Comparison of ENCODE assay signal across 9 cellular contexts in genomic region chr22:36339171-36340065, GRCh38. TPM values are rescaled to one million over a fixed set of nuclear protein-coding genes. Genes with fewer than 3 reads are reported as not detected.
DNase-seq lines count a peak whose midpoint lies in the region; ATAC-seq, FAIRE-seq and TF ChIP-seq lines count a peak whose summit lies in the region.
"Had no signal": no experiment of that assay in that cellular context is flagged by ENCODE, and none has a peak within 500 bp of the region (broad histone marks: within the 10 kb centered on the region; RNA-seq: fewer than 3 reads in every experiment).

No MANE protein-coding gene starts in this region.

- H3K27ac Mint-ChIP-seq in CD4-positive, alpha-beta memory T cell, result peak overlapping the region; percentile 87 to 99 (median 92)
- H3K27ac Mint-ChIP-seq in effector memory CD8-positive, alpha-beta T cell, result peak overlapping the region; percentile 70 to 93
- no peak overlapping the region for H3K27ac Mint-ChIP-seq in glutamatergic neuron (ENCODE audit: unreplicated experiment)

- H3K9me3 Mint-ChIP-seq in CD4-positive, alpha-beta memory T cell, result peaks cover 0 to 3% (median 0%) of the 10 kb centered on the region in 8 donors
- H3K9me3 Mint-ChIP-seq in effector memory CD8-positive, alpha-beta T cell, result no peaks in the 10 kb centered on the region
- H3K9me3 Mint-ChIP-seq in glutamatergic neuron (ENCODE audit: unreplicated experiment), result peaks cover 6% of the 10 kb centered on the region

- H3K27me3 ChIP-seq in CD4-positive, alpha-beta memory T cell (ENCODE audit: insufficient read depth, low read length), result no peaks in the 10 kb centered on the region
- no peaks in the 10 kb centered on the region for H3K27me3 ChIP-seq in prostate gland (replicated peaks; ENCODE audit: insufficient read depth)

- H3K36me3 ChIP-seq in CD4-positive, alpha-beta memory T cell (ENCODE audit: insufficient read depth, low read length), result peaks cover 81% of the 10 kb centered on the region
- H3K36me3 ChIP-seq in prostate gland, result peaks cover 4 to 5% of the 10 kb centered on the region in 2 donors

- FAIRE-seq in HTR-8/SVneo (lab: Jason Lieb, UNC), result no peak

- intact Hi-C loops in CD4-positive, alpha-beta memory T cell (cut with micrococcal nuclease), result loop anchor here (1.0 kb wide), 1 partner anchor 10 kb away; no protein-coding TSS in a partner anchor
- intact Hi-C loops in prostate gland (cut with DNase I), result no loop called here

- CTCF ChIA-PET in CD4-positive, alpha-beta memory T cell (lab: Charles Lee; ENCODE audit: partially characterized antibody), result interaction anchor here (0.6 to 2.8 kb wide), 9 partner anchors 11 to 131 kb away, joined by 3 to 11 read pairs (median 3); no protein-coding TSS in a partner anchor

- no peak for TF ChIP-seq CTCF in prostate gland (IDR thresholded peaks at IDR 0.05)
- no peak for TF ChIP-seq CTCF in glutamatergic neuron (IDR thresholded peaks at IDR 0.05; ENCODE audit: partially characterized antibody, unreplicated experiment)

- no peak for DNase-seq in CD4-positive, alpha-beta memory T cell
- no peak for DNase-seq in effector memory CD8-positive, alpha-beta T cell
- DNase-seq in prostate gland (ENCODE audit: low spot score) (no peak), kidney glomerular epithelial cell (lab: John Stamatoyannopoulos, UW) (no peak), HTR-8/SVneo (ENCODE audit: insufficient read length, low spot score) (no peak), glutamatergic neuron (no peak), RPMI8226 (no peak)
- DNase-seq: NCI-H2029 had no signal

- H3K4me3 ChIP-seq in CD4-positive, alpha-beta memory T cell (ENCODE audit: low read length in 2 of 2), result no peak overlapping the region
- H3K4me3 ChIP-seq in prostate gland, result no peak overlapping the region

- peaks cover 71 to 96% (median 85%) of the 10 kb centered on the region in 4 donors for H3K4me1 Mint-ChIP-seq in CD4-positive, alpha-beta memory T cell
- peaks cover 66 to 84% of the 10 kb centered on the region in 2 donors for H3K4me1 Mint-ChIP-seq in effector memory CD8-positive, alpha-beta T cell (ENCODE audit: low read depth in 2 of 2)
- peaks cover 14% of the 10 kb centered on the region for H3K4me1 Mint-ChIP-seq in glutamatergic neuron (ENCODE audit: low read depth, unreplicated experiment)

- peaks cover 65 to 88% of the 10 kb centered on the region in 2 donors for H3K36me3 Mint-ChIP-seq in CD4-positive, alpha-beta memory T cell
- peaks cover 95% of the 10 kb centered on the region for H3K36me3 Mint-ChIP-seq in effector memory CD8-positive, alpha-beta T cell (ENCODE audit: insufficient read depth)
- peaks cover 7% of the 10 kb centered on the region for H3K36me3 Mint-ChIP-seq in glutamatergic neuron (ENCODE audit: unreplicated experiment)

- POLR2A ChIA-PET in CD4-positive, alpha-beta memory T cell (lab: Charles Lee; ENCODE audit: partially characterized antibody), result interaction anchor here (1.1 to 59.9 kb wide), 7 partner anchors 8 to 37 kb away, joined by 3 to 2535 read pairs (median 7); partner anchors contain the start of gene MYH9

- no peaks in the 10 kb centered on the region for H3K9me3 ChIP-seq in CD4-positive, alpha-beta memory T cell (ENCODE audit: control insufficient read depth in 1 of 2, low read length in 2 of 2)
- no peaks in the 10 kb centered on the region for H3K9me3 ChIP-seq in prostate gland

- peak overlapping the region; percentile 47 for H3K27ac ChIP-seq in CD4-positive, alpha-beta memory T cell (ENCODE audit: low read depth, low read length)
- peak overlapping the region; percentile 94 to 96 for H3K27ac ChIP-seq in prostate gland

- TF ChIP-seq POLR2A in prostate gland (IDR thresholded peaks at IDR 0.05), result no peak

- WGBS in prostate gland, result 46% methylated on average over 6 of the region's 6 CpGs

- peak overlapping the region in 7 of 8 donors; percentile 44 to 75 (median 54) for H3K4me3 Mint-ChIP-seq in CD4-positive, alpha-beta memory T cell
- peak overlapping the region; percentile 11 to 48 for H3K4me3 Mint-ChIP-seq in effector memory CD8-positive, alpha-beta T cell
- no peak overlapping the region for H3K4me3 Mint-ChIP-seq in glutamatergic neuron (ENCODE audit: unreplicated experiment)

- no peaks in the 10 kb centered on the region for H3K27me3 Mint-ChIP-seq in CD4-positive, alpha-beta memory T cell
- H3K27me3 Mint-ChIP-seq in effector memory CD8-positive, alpha-beta T cell, result no peaks in the 10 kb centered on the region
- H3K27me3 Mint-ChIP-seq in glutamatergic neuron (ENCODE audit: unreplicated experiment), result peaks cover 10% of the 10 kb centered on the region

- H3K4me1 ChIP-seq in CD4-positive, alpha-beta memory T cell (ENCODE audit: insufficient read depth, low read length), result peaks cover 100% of the 10 kb centered on the region
- peaks cover 43% of the 10 kb centered on the region for H3K4me1 ChIP-seq in prostate gland (replicated peaks)

- peak; percentile 10 for ATAC-seq in SK-N-SH treated with all-trans-retinoic acid at 6 μM for 48 hours
- ATAC-seq in effector memory CD8-positive, alpha-beta T cell (replicated peaks), result peak; percentile 22

TF ChIP-seq in SK-N-SH treated with all-trans-retinoic acid at 6 μM for 48 hours, 23 proteins besides CTCF, POLR2A, EP300 and RAD21:
- TF ChIP-seq PPARA (CRISPR knock-in tag; IDR thresholded peaks at IDR 0.05; ENCODE audit: borderline replicate concordance), result no peak
- TF ChIP-seq GLIS3 (CRISPR knock-in tag; IDR thresholded peaks at IDR 0.05), result no peak
- no peak for TF ChIP-seq ZC3H10 (CRISPR knock-in tag; IDR thresholded peaks at IDR 0.05)
- TF ChIP-seq ZFP30 (CRISPR knock-in tag; IDR thresholded peaks at IDR 0.05), result no peak
- no peak for TF ChIP-seq TOX (CRISPR knock-in tag; IDR thresholded peaks at IDR 0.05; ENCODE audit: borderline replicate concordance)
- no peak for TF ChIP-seq SNAI2 (CRISPR knock-in tag; IDR thresholded peaks at IDR 0.05)
- no peak for TF ChIP-seq TCF4 (CRISPR knock-in tag; IDR thresholded peaks at IDR 0.05; ENCODE audit: borderline replicate concordance)
- no peak for TF ChIP-seq ISL1 (CRISPR knock-in tag; IDR thresholded peaks at IDR 0.05)

RNA-seq across cellular contexts. Expression of gene MYH9, which starts 48.3 kb away (rescaled TPM):
- 100 to 1,000 TPM; 717 to 734 TPM for total RNA-seq in CD4-positive, alpha-beta memory T cell
- polyA plus RNA-seq in CD4-positive, alpha-beta memory T cell, result 100 to 1,000 TPM in 1 of 2 donors, 10 to 100 TPM in 1; 17.3 to 476 TPM
- total RNA-seq in prostate gland, result 100 to 1,000 TPM; 295 to 329 TPM
- total RNA-seq in glutamatergic neuron (ENCODE audit: unreplicated experiment), result 122 TPM
